Comparison of ENCODE assay signal across 11 cellular contexts in genomic region chr11:75555079-75555811, GRCh38. TPM values are rescaled to one million over a fixed set of nuclear protein-coding genes. Genes with fewer than 3 reads are reported as not detected.
A peak's percentile ranks its signal among the peaks of the same experiment; 100 is the strongest.
DNase-seq lines count a peak whose midpoint lies in the region; ATAC-seq and TF ChIP-seq lines count a peak whose summit lies in the region.
"Had no signal": no experiment of that assay in that cellular context is flagged by ENCODE, and none has a peak within 500 bp of the region (broad histone marks: within the 10 kb centered on the region; RNA-seq: fewer than 3 reads in every experiment).

No MANE protein-coding gene starts in this region.

- DNase-seq in Karpas-422 (no peak), testis (no peak), OCI-M1 (lab: John Stamatoyannopoulos, UW) (no peak), GM10266 (ENCODE audit: extremely low spot score) (no peak)
- DNase-seq: activated naive CD8-positive, alpha-beta T cell treated with anti-CD3 and anti-CD28 coated beads for 36 hours; NCI-H1048 had no signal

- 87 to 93% methylated on average over 12 of the region's 12 CpGs for WGBS in testis, 2 donors

- H2AFZ ChIP-seq in Karpas-422 (ENCODE audit: low read length) = peak overlapping the region; percentile 75; the same call in 1 of the 2 replicates

- H3K9ac ChIP-seq in Karpas-422 (ENCODE audit: low read length) (peak overlapping the region; percentile 32; the same call in 1 of the 2 replicates), mucosa of rectum (ENCODE audit: low read depth in 1 of 2, low read length in 2 of 2) (peak overlapping the region in 1 of 2 donors; percentile 42)

- H3K4me2 ChIP-seq in Karpas-422 (ENCODE audit: low read depth, low read length, poor library complexity, severe bottlenecking) = no peak overlapping the region

- H3K9me2 ChIP-seq in Karpas-422 (replicated peaks; ENCODE audit: insufficient read depth, low read length) = no peaks in the 10 kb centered on the region

- TF ChIP-seq POLR2A in testis (IDR thresholded peaks at IDR 0.05) = no peak

- no peaks in the 10 kb centered on the region for H3K79me2 ChIP-seq in Karpas-422 (ENCODE audit: low read length)

- intact Hi-C loops in testis (cut with DNase I; ENCODE audit: low total_unique reads) = no loop called here

- no peak for ATAC-seq in HG02798 (IDR thresholded peaks at IDR 0.05; ENCODE audit: poor library complexity, unreplicated experiment)
- no peak for ATAC-seq in GM18498 (IDR thresholded peaks at IDR 0.05; ENCODE audit: unreplicated experiment)

- H3K27ac ChIP-seq in Karpas-422 (ENCODE audit: low read length) = no peak overlapping the region; the same call in 1 of the 2 replicates
- peak overlapping the region; percentile 85 for H3K27ac ChIP-seq in cingulate gyrus (ENCODE audit: low read depth, low read length)
- peak overlapping the region; percentile 69 to 73 for H3K27ac ChIP-seq in mucosa of rectum (ENCODE audit: low read depth in 2 of 2, low read length in 2 of 2)
- H3K27ac ChIP-seq in testis = peak overlapping the region; percentile 78 to 82

- H3K9me3 ChIP-seq in Karpas-422 (ENCODE audit: low read length) (no peaks in the 10 kb centered on the region), mucosa of rectum (ENCODE audit: control insufficient read depth in 2 of 2, low read length in 2 of 2) (no peaks in the 10 kb centered on the region), testis (no peaks in the 10 kb centered on the region)
- H3K9me3 ChIP-seq: pancreas had no signal

- TF ChIP-seq CTCF in testis (IDR thresholded peaks at IDR 0.05) = no peak
- TF ChIP-seq CTCF in GM10266 (IDR thresholded peaks at IDR 0.05; ENCODE audit: control insufficient read depth, insufficient read depth, low read depth, missing control alignments) = no peak

- H3K4me3 ChIP-seq in Karpas-422 (ENCODE audit: low read length) (no peak overlapping the region), mucosa of rectum (ENCODE audit: low read length in 2 of 2) (no peak overlapping the region), testis (no peak overlapping the region)
- H3K4me3 ChIP-seq: pancreas had no signal

- H4K20me1 ChIP-seq in Karpas-422 (ENCODE audit: insufficient read depth, low read depth, low read length) = no peaks in the 10 kb centered on the region

- H3K36me3 ChIP-seq in Karpas-422 (ENCODE audit: insufficient read depth, low read length) (no peaks in the 10 kb centered on the region), mucosa of rectum (ENCODE audit: control insufficient read depth in 2 of 2, insufficient read depth in 2 of 2, low read length in 2 of 2) (no peaks in the 10 kb centered on the region), testis (ENCODE audit: low read depth, missing control alignments) (no peaks in the 10 kb centered on the region)
- H3K36me3 ChIP-seq: pancreas had no signal

- H3K27me3 ChIP-seq in Karpas-422 (ENCODE audit: low read length) (no peaks in the 10 kb centered on the region), mucosa of rectum (ENCODE audit: control insufficient read depth in 2 of 2, insufficient read depth in 2 of 2, low read length in 2 of 2) (no peaks in the 10 kb centered on the region), testis (no peaks in the 10 kb centered on the region)
- H3K27me3 ChIP-seq: pancreas had no signal

- peaks cover 10% of the 10 kb centered on the region; the same call in 1 of the 2 replicates for H3K4me1 ChIP-seq in Karpas-422 (ENCODE audit: low read length)
- H3K4me1 ChIP-seq in mucosa of rectum (ENCODE audit: control insufficient read depth in 2 of 2, insufficient read depth in 2 of 2, low read length in 2 of 2) = peaks cover 21 to 28% of the 10 kb centered on the region in 2 donors
- H3K4me1 ChIP-seq in testis = peaks cover 46% of the 10 kb centered on the region
- H3K4me1 ChIP-seq: pancreas had no signal

RNA-seq across cellular contexts. Expression of gene SERPINH1, which starts 6.8 kb away (rescaled TPM):
- 10.5 and 16.1 TPM in 2 replicates for total RNA-seq in Karpas-422 (2014; rRNA removed; shearing (Covaris generic); ENCODE audit: low replicate concordance)
- 100 to 1,000 TPM; 122 to 178 TPM for total RNA-seq in testis
- 92.2 TPM for polyA plus RNA-seq in testis (ENCODE audit: insufficient read depth, low read depth, low replicate concordance)

RNA-seq across cellular contexts. Expression of gene GDPD5, which starts 29.5 kb away (rescaled TPM):
- 137 and 237 TPM in 2 replicates for total RNA-seq in Karpas-422 (2014; rRNA removed; shearing (Covaris generic); ENCODE audit: low replicate concordance)
- total RNA-seq in testis = 10 to 100 TPM; 43.3 to 99.5 TPM
- 65.8 TPM for polyA plus RNA-seq in testis (ENCODE audit: insufficient read depth, low read depth, low replicate concordance)
